In the genomic region with DNA sequence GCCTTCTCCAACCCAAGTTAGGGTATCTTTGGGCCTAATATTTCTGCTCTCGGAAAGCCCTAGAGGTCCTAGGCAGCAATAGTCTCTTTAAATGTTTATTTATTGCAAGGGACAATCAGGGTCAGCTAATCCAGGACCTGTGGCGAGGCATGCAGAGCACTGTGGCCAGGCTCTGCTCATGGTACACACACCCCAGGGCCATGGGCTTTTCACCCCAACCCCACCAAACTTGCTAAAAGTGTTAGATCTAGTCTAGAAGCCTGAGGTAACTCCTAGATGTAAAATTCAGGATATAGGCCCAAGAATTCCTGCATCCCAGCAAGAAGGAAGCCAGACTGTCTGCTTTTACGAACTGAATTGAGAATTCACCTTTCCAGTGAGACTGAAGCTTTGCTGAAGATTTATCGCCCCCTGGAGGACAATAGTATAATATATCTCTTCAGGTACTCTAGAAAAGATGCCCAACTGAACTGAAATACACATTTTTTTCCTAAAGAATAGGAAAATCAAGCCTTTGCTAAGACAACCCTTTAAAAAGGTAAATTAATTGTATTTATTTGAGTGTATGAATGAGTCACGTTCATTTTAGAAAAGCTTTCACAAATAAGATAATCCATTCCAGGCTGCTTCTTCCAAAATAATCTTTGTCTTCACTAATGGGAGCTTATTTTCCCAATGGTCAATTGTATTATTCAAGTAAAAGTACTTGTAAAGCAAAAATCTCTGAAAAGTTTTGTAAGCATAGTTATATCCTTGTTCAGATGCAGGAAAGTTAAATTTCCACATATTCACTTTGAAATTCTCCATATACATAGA, we compare ENCODE assay signal across 8 cellular contexts.
A peak's percentile ranks its signal among the peaks of the same experiment; 100 is the strongest.
DNase-seq lines count a peak whose midpoint lies in the region; ATAC-seq and TF ChIP-seq lines count a peak whose summit lies in the region.

No MANE protein-coding gene starts in this region.

- no peaks in the 10 kb centered on the region for H3K9me1 ChIP-seq in IMR-90 (ENCODE audit: insufficient read depth, low read length)

- no peak overlapping the region for H3K9ac ChIP-seq in IMR-90 (ENCODE audit: low read depth, low read length)

- no peak overlapping the region for H2AFZ ChIP-seq in IMR-90 (replicated peaks; ENCODE audit: low read length, poor library complexity)

- POLR2A ChIA-PET in IMR-90 (lab: Charles Lee; ENCODE audit: unreplicated experiment) = no interaction called here

- no peak overlapping the region for H4K5ac ChIP-seq in IMR-90 (ENCODE audit: low read depth, low read length)

- H3K18ac ChIP-seq in IMR-90 (ENCODE audit: low read depth, low read length) = no peak overlapping the region

- no peak overlapping the region for H3K14ac ChIP-seq in IMR-90 (replicated peaks; ENCODE audit: low read depth, low read length)

- BruUV-seq in IMR-90 (replicated peaks; lab: Mats Ljungman, UMichigan) = no TSS peak

- CTCF ChIA-PET in IMR-90 (lab: Yijun Ruan, JAX) = no interaction called here

- H3K9me3 ChIP-seq in IMR-90 (ENCODE audit: control insufficient read depth, insufficient read depth, low read length) = peaks cover 11% of the 10 kb centered on the region
- H3K9me3 ChIP-seq in RWPE2 (ENCODE audit: severe bottlenecking) = no peaks in the 10 kb centered on the region

- no peak overlapping the region for H2BK5ac ChIP-seq in IMR-90 (ENCODE audit: low read depth, low read length, poor library complexity, severe bottlenecking)

- no CpG with 5 or more reads among the region's 5 CpGs for WGBS in IMR-90 (ENCODE audit: extremely low coverage in 2 of 2, insufficient read length in 1 of 2), 2 experiments

- no peak overlapping the region for H3K23ac ChIP-seq in IMR-90 (ENCODE audit: low read depth, low read length)

- no peak overlapping the region for H3K4me2 ChIP-seq in IMR-90 (ENCODE audit: low read depth, low read length)

- no peaks in the 10 kb centered on the region for H4K20me1 ChIP-seq in IMR-90 (ENCODE audit: insufficient read depth, low read length)

- H3K4ac ChIP-seq in IMR-90 (ENCODE audit: low read depth, low read length) = no peak overlapping the region

- no peak overlapping the region for H2BK20ac ChIP-seq in IMR-90 (ENCODE audit: low read depth, low read length)

- no peak for TF ChIP-seq POLR2A in IMR-90 (IDR thresholded peaks at IDR 0.05; ENCODE audit: low read depth, low read length)

- ATAC-seq in GM21576 (IDR thresholded peaks at IDR 0.05; ENCODE audit: unreplicated experiment) = peak; percentile 68
- ATAC-seq in IMR-90 (ENCODE audit: low read depth) = no peak
- 0 out of 3 replicates have a peak, but pooled peaks have one; percentile 36 for ATAC-seq in RWPE2 (ENCODE audit: low read depth)

- DNase-seq in NCI-H1417 (lab: John Stamatoyannopoulos, UW) (peak in 2 of 3 experiments; percentile 11 to 70), NCI-H1417 treated with DMSO at 0.1 percent for 48 hours (lab: John Stamatoyannopoulos, UW) (no peak), IMR-90 (peak; percentile 1), RWPE2 (ENCODE audit: low spot score) (no peak), foreskin melanocyte (peak; percentile 6), retinal pigment epithelial cell (ENCODE audit: low read depth) (peak; percentile 1), T-helper 9 cell (no peak)

- H3K4me1 ChIP-seq in IMR-90 (ENCODE audit: control insufficient read depth, insufficient read depth, low read length) (no peaks in the 10 kb centered on the region), RWPE2 (ENCODE audit: insufficient read depth, poor library complexity, severe bottlenecking) (no peaks in the 10 kb centered on the region)

- TF ChIP-seq RAD21 in IMR-90 (IDR thresholded peaks at IDR 0.05; ENCODE audit: low read length) = peak; percentile 33; the same call in 1 of the 2 replicates

- H3K79me1 ChIP-seq in IMR-90 (ENCODE audit: low read depth in 1 of 2, low read length in 2 of 2) = no peaks in the 10 kb centered on the region

- H2BK120ac ChIP-seq in IMR-90 (ENCODE audit: low read depth, low read length) = no peak overlapping the region

- no peak overlapping the region for H4K8ac ChIP-seq in IMR-90 (ENCODE audit: low read depth in 2 of 2, low read length in 2 of 2)

- in situ Hi-C loops in IMR-90 (cut with MboI; ENCODE audit: low sequenced_read_pairs) = no loop called here

- H3K36me3 ChIP-seq in IMR-90 (ENCODE audit: control insufficient read depth, insufficient read depth, low read length) = no peaks in the 10 kb centered on the region
- H3K36me3 ChIP-seq in RWPE2 (ENCODE audit: low read depth) = no peaks in the 10 kb centered on the region

- TF ChIP-seq CTCF in IMR-90 (conservative IDR thresholded peaks at IDR 0.05; ENCODE audit: low read depth, low read length) = peak; percentile 29; the same call in 1 of the 2 replicates
- peak; percentile 72 for TF ChIP-seq CTCF in RWPE2 (IDR thresholded peaks at IDR 0.05; ENCODE audit: poor library complexity, severe bottlenecking)
- peak; percentile 48 for TF ChIP-seq CTCF in retinal pigment epithelial cell (conservative IDR thresholded peaks at IDR 0.05; ENCODE audit: low read depth, low read length)

- no peak overlapping the region for H2AK9ac ChIP-seq in IMR-90 (replicated peaks; ENCODE audit: low read depth, low read length, poor library complexity)

- no peak overlapping the region for H3K27ac ChIP-seq in IMR-90 (ENCODE audit: insufficient read depth, low read length)
- H3K27ac ChIP-seq in RWPE2 (ENCODE audit: poor library complexity, severe bottlenecking) = no peak overlapping the region

- no peak overlapping the region for H3K4me3 ChIP-seq in IMR-90 (ENCODE audit: insufficient read depth, low read depth, low read length)
- H3K4me3 ChIP-seq in RWPE2 (ENCODE audit: severe bottlenecking) = no peak overlapping the region
- H3K4me3 ChIP-seq in retinal pigment epithelial cell (ENCODE audit: low read length) = no peak overlapping the region

- H3K27me3 ChIP-seq in IMR-90 (ENCODE audit: control insufficient read depth, insufficient read depth, low read length) = no peaks in the 10 kb centered on the region
- no peaks in the 10 kb centered on the region for H3K27me3 ChIP-seq in RWPE2 (ENCODE audit: insufficient read depth, poor library complexity, severe bottlenecking)

- H3K56ac ChIP-seq in IMR-90 (ENCODE audit: extremely low read depth, insufficient read depth, low read length) = no peak overlapping the region

- no peak overlapping the region for H2AK5ac ChIP-seq in IMR-90 (ENCODE audit: low read depth, low read length)

- intact Hi-C loops in IMR-90 (cut with micrococcal nuclease) = loop anchor here (1.0 kb wide), 1 partner anchor 869 kb away; no protein-coding TSS in a partner anchor

- dilution Hi-C loops in IMR-90 (cut with HindIII; ENCODE audit: low sequenced_read_pairs, unreplicated experiment) = no loop called here

- no peak overlapping the region for H4K91ac ChIP-seq in IMR-90 (ENCODE audit: insufficient read depth, low read depth, low read length)

- H2BK15ac ChIP-seq in IMR-90 (ENCODE audit: low read depth, low read length) = no peak overlapping the region

TF ChIP-seq in IMR-90, 13 proteins besides CTCF, POLR2A, EP300 and RAD21:
- TF ChIP-seq RFX5 (IDR thresholded peaks at IDR 0.05; ENCODE audit: low read depth, low read length) (no peak), BHLHE40 (IDR thresholded peaks at IDR 0.05; ENCODE audit: low read depth, low read length) (no peak), FOS (IDR thresholded peaks at IDR 0.05; ENCODE audit: low read depth, low read length) (no peak), MXI1 (IDR thresholded peaks at IDR 0.05; ENCODE audit: borderline replicate concordance, low read depth, low read length) (no peak), MAZ (IDR thresholded peaks at IDR 0.05; ENCODE audit: borderline replicate concordance, low read depth, low read length) (no peak), SMC3 (IDR thresholded peaks at IDR 0.05; ENCODE audit: low read depth, low read length) (no peak), RCOR1 (IDR thresholded peaks at IDR 0.05; ENCODE audit: insufficient replicate concordance, low read length) (no peak)
- TF ChIP-seq, protein P1, sequence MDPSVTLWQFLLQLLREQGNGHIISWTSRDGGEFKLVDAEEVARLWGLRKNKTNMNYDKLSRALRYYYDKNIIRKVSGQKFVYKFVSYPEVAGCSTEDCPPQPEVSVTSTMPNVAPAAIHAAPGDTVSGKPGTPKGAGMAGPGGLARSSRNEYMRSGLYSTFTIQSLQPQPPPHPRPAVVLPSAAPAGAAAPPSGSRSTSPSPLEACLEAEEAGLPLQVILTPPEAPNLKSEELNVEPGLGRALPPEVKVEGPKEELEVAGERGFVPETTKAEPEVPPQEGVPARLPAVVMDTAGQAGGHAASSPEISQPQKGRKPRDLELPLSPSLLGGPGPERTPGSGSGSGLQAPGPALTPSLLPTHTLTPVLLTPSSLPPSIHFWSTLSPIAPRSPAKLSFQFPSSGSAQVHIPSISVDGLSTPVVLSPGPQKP (IDR thresholded peaks at IDR 0.05; ENCODE audit: borderline replicate concordance, low read depth, low read length) = no peak

Comparison
In these comparisons a context has a peak if more than half of its experiments do, and no peak if none do; other contexts are left out.
1. DNase-seq: peak in NCI-H1417 (2 of 3), IMR-90 (single experiment), foreskin melanocyte (single experiment) and retinal pigment epithelial cell (single experiment); none in NCI-H1417 treated with DMSO at 0.1 percent for 48 hours (single experiment), RWPE2 (single experiment) and T-helper 9 cell (single experiment).
2. Peak in every context shown above with its lines, with median percentiles within 50 percentile points of each other: CTCF ChIP-seq.